In genomic region chr19:58157045-58157728, GRCh38 we compare ENCODE assay signal across 28 cellular contexts.
"Had no signal": no experiment of that assay in that cellular context is flagged by ENCODE, and none has a peak within 500 bp of the region (broad histone marks: within the 10 kb centered on the region; RNA-seq: fewer than 3 reads in every experiment).

No MANE protein-coding gene starts in this region.

- H3K27ac ChIP-seq: body of pancreas, epithelial cell of prostate, esophagus squamous epithelium, gastroesophageal sphincter, heart right ventricle had no signal

- ATAC-seq: activated T-helper 17 cell treated with anti-CD3 and anti-CD28 coated beads, Interleukin-2, amount 50 U/mL, for 72 hours; body of pancreas; effector memory CD8-positive, alpha-beta T cell; gastroesophageal sphincter; heart right ventricle had no signal

- H3K4me3 ChIP-seq: body of pancreas, esophagus squamous epithelium, gastroesophageal sphincter, heart right ventricle had no signal

- H3K4me3 Mint-ChIP-seq: activated CD4-positive, alpha-beta memory T cell treated with anti-CD3 and anti-CD28 coated beads, Interleukin-2, amount 10 ng/mL, durations not matched to agents 7 days and 5 days; activated CD4-positive, alpha-beta T cell treated with anti-CD3 and anti-CD28 coated beads, Interleukin-2, amount 10 ng/mL, durations not matched to agents 7 days and 5 days; activated naive CD8-positive, alpha-beta T cell; activated T-cell treated with anti-CD3 and anti-CD28 coated beads, Interleukin-2, amount 50 U/mL, for 24 hours; activated T-helper 17 cell treated with anti-CD3 and anti-CD28 coated beads, Interleukin-2, amount 50 U/mL, for 72 hours; effector memory CD8-positive, alpha-beta T cell had no signal

- H3K27ac Mint-ChIP-seq: activated CD4-positive, alpha-beta memory T cell treated with anti-CD3 and anti-CD28 coated beads, Interleukin-2, amount 10 ng/mL, durations not matched to agents 7 days and 5 days; activated CD4-positive, alpha-beta T cell treated with anti-CD3 and anti-CD28 coated beads, Interleukin-2, amount 10 ng/mL, durations not matched to agents 7 days and 5 days; activated naive CD8-positive, alpha-beta T cell; activated T-cell treated with anti-CD3 and anti-CD28 coated beads, Interleukin-2, amount 50 U/mL, for 24 hours; activated T-helper 17 cell treated with anti-CD3 and anti-CD28 coated beads, Interleukin-2, amount 50 U/mL, for 72 hours; effector memory CD8-positive, alpha-beta T cell had no signal

- DNase-seq: activated CD4-positive, alpha-beta memory T cell treated with anti-CD3 and anti-CD28 coated beads, Interleukin-2, amount 10 ng/mL, durations not matched to agents 7 days and 5 days; activated CD4-positive, alpha-beta T cell treated with anti-CD3 and anti-CD28 coated beads for 1 hour; activated CD4-positive, alpha-beta T cell treated with anti-CD3 and anti-CD28 coated beads for 4 hours; activated CD4-positive, alpha-beta T cell treated with anti-CD3 and anti-CD28 coated beads, Interleukin-2, amount 10 ng/mL, durations not matched to agents 7 days and 5 days; activated CD4-positive, alpha-beta T cell treated with anti-CD3 and anti-CD28 coated beads, Interleukin-2, amount 50 U/mL, for 4 hours; activated CD8-positive, alpha-beta memory T cell treated with anti-CD3 and anti-CD28 coated beads, Interleukin-2, amount 50 U/mL, for 48 hours; activated effector memory CD4-positive, alpha-beta T cell treated with Interleukin-2 at 50 U/mL for 16 hours; activated gamma-delta T cell treated with Interleukin-2 at 50 U/mL for 16 hours; activated naive CD4-positive, alpha-beta T cell treated with anti-CD3 and anti-CD28 coated beads, Interleukin-2, amount 50 U/mL, for 16 hours; activated naive CD4-positive, alpha-beta T cell treated with Interleukin-2 at 50 U/mL for 16 hours; activated T-cell treated with anti-CD3 and anti-CD28 coated beads for 4 hours; activated T-cell treated with anti-CD3 and anti-CD28 coated beads, Interleukin-2, amount 50 U/mL, for 24 hours; amniotic stem cell; anterior cingulate cortex; body of pancreas; caudate nucleus; cortex of kidney; dermis blood vessel endothelial cell; effector CD4-positive, alpha-beta T cell; effector memory CD8-positive, alpha-beta T cell; esophagus squamous epithelium; foreskin melanocyte; heart right ventricle; T-helper 2 cell had no signal

- H3K36me3 ChIP-seq: esophagus squamous epithelium, gastroesophageal sphincter, heart right ventricle had no signal

- H3K27me3 ChIP-seq: body of pancreas, esophagus squamous epithelium, gastroesophageal sphincter, heart right ventricle had no signal

- H3K4me1 Mint-ChIP-seq: activated T-helper 17 cell treated with anti-CD3 and anti-CD28 coated beads, Interleukin-2, amount 50 U/mL, for 72 hours had no signal

- H3K27me3 Mint-ChIP-seq: activated CD4-positive, alpha-beta memory T cell treated with anti-CD3 and anti-CD28 coated beads, Interleukin-2, amount 10 ng/mL, durations not matched to agents 7 days and 5 days; activated CD4-positive, alpha-beta T cell treated with anti-CD3 and anti-CD28 coated beads, Interleukin-2, amount 10 ng/mL, durations not matched to agents 7 days and 5 days; activated naive CD8-positive, alpha-beta T cell; activated T-cell treated with anti-CD3 and anti-CD28 coated beads, Interleukin-2, amount 50 U/mL, for 24 hours; activated T-helper 17 cell treated with anti-CD3 and anti-CD28 coated beads, Interleukin-2, amount 50 U/mL, for 72 hours; effector memory CD8-positive, alpha-beta T cell had no signal
